In genomic region chr9:136122425-136123383, GRCh38 we compare ENCODE assay signal across 8 cellular contexts.
A peak's percentile ranks its signal among the peaks of the same experiment; 100 is the strongest.
DNase-seq lines count a peak whose midpoint lies in the region; ATAC-seq and TF ChIP-seq lines count a peak whose summit lies in the region.

No MANE protein-coding gene starts in this region.

- peak overlapping the region in 1 of 2 donors; percentile 39 for H3K9ac ChIP-seq in mucosa of rectum (ENCODE audit: low read depth in 1 of 2, low read length in 2 of 2)

- H3K36me3 ChIP-seq in mucosa of rectum (ENCODE audit: control insufficient read depth in 2 of 2, insufficient read depth in 2 of 2, low read length in 2 of 2): no peaks in the 10 kb centered on the region

- no peak overlapping the region for H3K4me3 ChIP-seq in GM12875 (ENCODE audit: low read depth, low read length)
- peak overlapping the region; percentile 26 to 44 for H3K4me3 ChIP-seq in mucosa of rectum (ENCODE audit: low read length in 2 of 2)

- ATAC-seq in HG03045 (IDR thresholded peaks at IDR 0.05; ENCODE audit: unreplicated experiment): no peak

- peaks cover 18 to 22% of the 10 kb centered on the region in 2 donors for H3K4me1 ChIP-seq in mucosa of rectum (ENCODE audit: control insufficient read depth in 2 of 2, insufficient read depth in 2 of 2, low read length in 2 of 2)

- H3K27me3 ChIP-seq in mucosa of rectum (ENCODE audit: control insufficient read depth in 2 of 2, insufficient read depth in 2 of 2, low read length in 2 of 2): peaks cover 4 to 10% of the 10 kb centered on the region in 2 donors

- no peak overlapping the region for H3K27ac ChIP-seq in 22Rv1
- no peak overlapping the region for H3K27ac ChIP-seq in mucosa of rectum (ENCODE audit: low read depth in 2 of 2, low read length in 2 of 2)

- peak; percentile 58 for DNase-seq in NOMO-1 (lab: John Stamatoyannopoulos, UW; ENCODE audit: unreplicated experiment in 2 of 2)
- peak; percentile 82 for DNase-seq in activated CD8-positive, alpha-beta memory T cell treated with anti-CD3 and anti-CD28 coated beads, Interleukin-2, amount 50 U/mL, for 4 hours
- DNase-seq in epidermal melanocyte (ENCODE audit: insufficient read length, low spot score): peak; percentile 81
- DNase-seq in stimulated activated CD8-positive, alpha-beta memory T cell treated with anti-CD3 and anti-CD28 coated beads, Interleukin-7, amount 100 ng/mL, for 1 hour (ENCODE audit: low read depth in 2 of 2): peak; percentile 56 to 68

- TF ChIP-seq CTCF in 22Rv1 (IDR thresholded peaks at IDR 0.05) (peak; percentile 97), GM12875 (IDR thresholded peaks at IDR 0.05; ENCODE audit: borderline replicate concordance, insufficient read depth, low read depth, low read length) (peak; percentile 98)

- no peaks in the 10 kb centered on the region for H3K9me3 ChIP-seq in mucosa of rectum (ENCODE audit: control insufficient read depth in 2 of 2, low read length in 2 of 2)
